13 cellular contexts compared by ENCODE assay signal in genomic region chr13:99347335-99347878, GRCh38. TPM values are rescaled to one million over a fixed set of nuclear protein-coding genes. Genes with fewer than 3 reads are reported as not detected.
DNase-seq lines count a peak whose midpoint lies in the region; ATAC-seq and TF ChIP-seq lines count a peak whose summit lies in the region.
"Had no signal": no experiment of that assay in that cellular context is flagged by ENCODE, and none has a peak within 500 bp of the region (broad histone marks: within the 10 kb centered on the region; RNA-seq: fewer than 3 reads in every experiment).

No MANE protein-coding gene starts in this region.

- ATAC-seq in activated T-cell treated with anti-CD3 and anti-CD28 coated beads, Interleukin-2, amount 50 U/mL, for 4 hours, result no peak
- peak; percentile 7 for ATAC-seq in HG02642 (IDR thresholded peaks at IDR 0.05; ENCODE audit: poor library complexity, unreplicated experiment)
- ATAC-seq in psoas muscle, result peak in 2 of 4 donors; percentile 8 to 36
- ATAC-seq: HCT116 had no signal

- no TSS peak for BruUV-seq in MCF 10A (replicated peaks; lab: Mats Ljungman, UMichigan)

- H3K27ac Mint-ChIP-seq in activated T-cell treated with anti-CD3 and anti-CD28 coated beads, Interleukin-2, amount 50 U/mL, for 24 hours, result peak overlapping the region; percentile 15
- H3K27ac Mint-ChIP-seq in IgD-negative memory B cell (peak overlapping the region; percentile 77 to 91 (median 81)), MCF 10A (ENCODE audit: low read depth, unreplicated experiment) (no peak overlapping the region)

- H3K4me1 ChIP-seq in psoas muscle, result no peaks in the 10 kb centered on the region
- H3K4me1 ChIP-seq: upper lobe of left lung had no signal

- no peak overlapping the region for H3K4me3 ChIP-seq in psoas muscle
- H3K4me3 ChIP-seq: upper lobe of left lung had no signal

- peaks cover 3 to 84% of the 10 kb centered on the region in 2 donors for H3K36me3 ChIP-seq in psoas muscle (ENCODE audit: insufficient read depth in 1 of 2, low read depth in 1 of 2)

- no peaks in the 10 kb centered on the region for H3K9me3 Mint-ChIP-seq in activated T-cell treated with anti-CD3 and anti-CD28 coated beads, Interleukin-2, amount 50 U/mL, for 24 hours
- H3K9me3 Mint-ChIP-seq in activated T-cell treated with anti-CD3 and anti-CD28 coated beads, Interleukin-2, amount 50 U/mL, for 4 hours, result no peaks in the 10 kb centered on the region
- H3K9me3 Mint-ChIP-seq in IgD-negative memory B cell (no peaks in the 10 kb centered on the region), MCF 10A (ENCODE audit: unreplicated experiment) (no peaks in the 10 kb centered on the region)

- POLR2A ChIA-PET in MCF 10A (lab: Yijun Ruan, JAX), result interaction anchor here (0.6 to 1.1 kb wide), 2 partner anchors 9 to 968 kb away, joined by 3 read pairs; no protein-coding TSS in a partner anchor

- H3K9me3 ChIP-seq in psoas muscle, result no peaks in the 10 kb centered on the region
- H3K9me3 ChIP-seq: upper lobe of left lung had no signal

- intact Hi-C loops in psoas muscle (cut with DNase I), result no loop called here
- intact Hi-C loops in MCF 10A (cut with micrococcal nuclease), result no loop called here

- no peak for TF ChIP-seq CTCF in psoas muscle (IDR thresholded peaks at IDR 0.05)
- no peak for TF ChIP-seq CTCF in MCF 10A (IDR thresholded peaks at IDR 0.05; ENCODE audit: unreplicated experiment)

- peaks cover 75% of the 10 kb centered on the region for H3K4me1 Mint-ChIP-seq in activated T-cell treated with anti-CD3 and anti-CD28 coated beads, Interleukin-2, amount 50 U/mL, for 24 hours (ENCODE audit: low read depth)
- peaks cover 82% of the 10 kb centered on the region for H3K4me1 Mint-ChIP-seq in activated T-cell treated with anti-CD3 and anti-CD28 coated beads, Interleukin-2, amount 50 U/mL, for 4 hours (ENCODE audit: low read depth)
- H3K4me1 Mint-ChIP-seq in IgD-negative memory B cell (peaks cover 39 to 55% (median 52%) of the 10 kb centered on the region in 3 donors), MCF 10A (ENCODE audit: insufficient read depth, unreplicated experiment) (no peaks in the 10 kb centered on the region)

- 73 to 83% (median 77%) methylated on average over 6 of the region's 6 CpGs for WGBS in psoas muscle, 3 donors

- no peak overlapping the region for H3K4me3 Mint-ChIP-seq in activated T-cell treated with anti-CD3 and anti-CD28 coated beads, Interleukin-2, amount 50 U/mL, for 24 hours
- H3K4me3 Mint-ChIP-seq in activated T-cell treated with anti-CD3 and anti-CD28 coated beads, Interleukin-2, amount 50 U/mL, for 4 hours, result no peak overlapping the region
- H3K4me3 Mint-ChIP-seq in IgD-negative memory B cell (peak overlapping the region in 3 of 4 donors; percentile 62 to 76 (median 75)), MCF 10A (ENCODE audit: unreplicated experiment) (no peak overlapping the region)

- H3K27me3 ChIP-seq in psoas muscle (ENCODE audit: insufficient read depth in 3 of 3, low read length in 2 of 3), result no peaks in the 10 kb centered on the region
- H3K27me3 ChIP-seq: upper lobe of left lung had no signal

- DNase-seq in activated T-cell treated with anti-CD3 and anti-CD28 coated beads, Interleukin-2, amount 50 U/mL, for 24 hours, result no peak
- DNase-seq in activated T-cell treated with anti-CD3 and anti-CD28 coated beads, Interleukin-2, amount 50 U/mL, for 4 hours, result no peak
- no peak for DNase-seq in psoas muscle
- DNase-seq in MCF 10A (ENCODE audit: unreplicated experiment), result no peak
- DNase-seq in NCI-H748 treated with DMSO at 0.1 percent for 48 hours (lab: John Stamatoyannopoulos, UW), result no peak
- no peak for DNase-seq in cerebellar nuclear complex (lab: John Stamatoyannopoulos, UW)
- DNase-seq: activated CD8-positive, alpha-beta memory T cell treated with anti-CD3 and anti-CD28 coated beads, Interleukin-2, amount 50 U/mL, for 4 hours; NK-92 treated with Interleukin-12 subunit alpha and Interleukin-12 subunit beta, amount 100 ng/mL, for 24 hours; upper lobe of left lung had no signal

- peak overlapping the region; percentile 7 for H3K27ac ChIP-seq in psoas muscle
- H3K27ac ChIP-seq: upper lobe of left lung had no signal

- no peaks in the 10 kb centered on the region for H3K27me3 Mint-ChIP-seq in activated T-cell treated with anti-CD3 and anti-CD28 coated beads, Interleukin-2, amount 50 U/mL, for 24 hours
- no peaks in the 10 kb centered on the region for H3K27me3 Mint-ChIP-seq in activated T-cell treated with anti-CD3 and anti-CD28 coated beads, Interleukin-2, amount 50 U/mL, for 4 hours (ENCODE audit: low read depth)
- no peaks in the 10 kb centered on the region for H3K27me3 Mint-ChIP-seq in IgD-negative memory B cell
- H3K27me3 Mint-ChIP-seq in MCF 10A (ENCODE audit: insufficient read depth, unreplicated experiment), result no peaks in the 10 kb centered on the region

- H3K36me3 Mint-ChIP-seq in activated T-cell treated with anti-CD3 and anti-CD28 coated beads, Interleukin-2, amount 50 U/mL, for 24 hours (ENCODE audit: low read depth), result peaks cover 95% of the 10 kb centered on the region
- H3K36me3 Mint-ChIP-seq in activated T-cell treated with anti-CD3 and anti-CD28 coated beads, Interleukin-2, amount 50 U/mL, for 4 hours (ENCODE audit: insufficient read depth), result peaks cover 56% of the 10 kb centered on the region
- H3K36me3 Mint-ChIP-seq in IgD-negative memory B cell (peaks cover 20% of the 10 kb centered on the region), MCF 10A (ENCODE audit: insufficient read depth, unreplicated experiment) (peaks cover 56% of the 10 kb centered on the region)

- CTCF ChIA-PET in MCF 10A (lab: Yijun Ruan, JAX), result interaction anchor here (1.4 to 1.5 kb wide), 3 partner anchors 23 to 80 kb away, joined by 3 read pairs; no protein-coding TSS in a partner anchor

RNA-seq across cellular contexts. Expression of gene GPR183, which starts 40.2 kb away (rescaled TPM):
- total RNA-seq in activated T-cell treated with anti-CD3 and anti-CD28 coated beads, Interleukin-2, amount 50 U/mL, for 4 hours, result 10 to 100 TPM; 48.6 to 86.8 (median 65.7) TPM
- polyA plus RNA-seq in IgD-negative memory B cell (494 TPM), psoas muscle (under 1 TPM; 0.67 to 0.69 (median 0.69) TPM)
- total RNA-seq in psoas muscle (1 to 10 TPM in 2 of 4 donors, under 1 TPM in 2; 0.80 to 1.4 (median 1.00) TPM), MCF 10A (2022) (not detected in 2 replicates)
- total RNA-seq: SK-MEL-5 had no signal

Comparison
In these comparisons a context has a peak if more than half of its experiments do, and no peak if none do; other contexts are left out.
1. H3K4me3 Mint-ChIP-seq: peak in IgD-negative memory B cell (3 of 4); none in activated T-cell treated with anti-CD3 and anti-CD28 coated beads, Interleukin-2, amount 50 U/mL, for 24 hours (single experiment), activated T-cell treated with anti-CD3 and anti-CD28 coated beads, Interleukin-2, amount 50 U/mL, for 4 hours (single experiment) and MCF 10A (single experiment).
2. RNA of gene GPR183, which starts 40.2 kb away (total RNA-seq): 48.6 to 86.8 TPM in activated T-cell treated with anti-CD3 and anti-CD28 coated beads, Interleukin-2, amount 50 U/mL, for 4 hours; 0.80 to 1.4 TPM in psoas muscle and not detected in MCF 10A; every median in the first group is over 10 times any median in the second.